In genomic region chr7:92645114-92645497, GRCh38 we compare ENCODE assay signal across 12 cellular contexts. TPM values are rescaled to one million over a fixed set of nuclear protein-coding genes. Genes with fewer than 3 reads are reported as not detected.
DNase-seq lines count a peak whose midpoint lies in the region; ATAC-seq, FAIRE-seq and TF ChIP-seq lines count a peak whose summit lies in the region.
"Had no signal": no experiment of that assay in that cellular context is flagged by ENCODE, and none has a peak within 500 bp of the region (broad histone marks: within the 10 kb centered on the region; RNA-seq: fewer than 3 reads in every experiment).

No MANE protein-coding gene starts in this region.

- RAD21 ChIA-PET in HCT116 (lab: Charles Lee; ENCODE audit: low non-redundant PET in 1 of 2, low total read pairs in 2 of 2, uncharacterized antibody in 2 of 2, unreplicated experiment in 2 of 2), result no interaction called here

- no peak for TF ChIP-seq RAD21 in HCT116 (IDR thresholded peaks at IDR 0.05; ENCODE audit: low read depth)

- no peak for TF ChIP-seq POLR2A in HCT116 (IDR thresholded peaks at IDR 0.05; ENCODE audit: borderline replicate concordance, extremely low read depth, insufficient read depth, insufficient read length)

- TF ChIP-seq CTCF in HCT116 (IDR thresholded peaks at IDR 0.05 in 2 of 3, conservative IDR thresholded peaks at IDR 0.05 in 1 of 3; ENCODE audit: borderline replicate concordance in 1 of 3, insufficient read depth in 1 of 3, low read depth in 2 of 3, low read length in 2 of 3), result no peak
- no peak for TF ChIP-seq CTCF in lower lobe of right lung (IDR thresholded peaks at IDR 0.05)

- H3K36me3 Mint-ChIP-seq in activated naive CD8-positive, alpha-beta T cell treated with anti-CD3 and anti-CD28 coated beads, Interleukin-2, amount 10 ng/mL, durations not matched to agents 7 days and 5 days, result peaks cover 42% of the 10 kb centered on the region

- H3K79me2 ChIP-seq in ACC112 (ENCODE audit: control insufficient read depth, insufficient read depth, low read length, unreplicated experiment) (peaks cover 3% of the 10 kb centered on the region), HCT116 (ENCODE audit: insufficient read depth, low read length) (peaks cover 5% of the 10 kb centered on the region; the same call in 1 of the 2 replicates)

- no peak for ATAC-seq in HCT116
- ATAC-seq in activated naive CD8-positive, alpha-beta T cell treated with anti-CD3 and anti-CD28 coated beads, Interleukin-2, amount 10 ng/mL, durations not matched to agents 7 days and 5 days (ENCODE audit: low read depth), result no peak
- ATAC-seq in lower lobe of right lung, result no peak

- H3K4me3 ChIP-seq in ACC112 (ENCODE audit: low read depth, low read length) (no peak overlapping the region), HCT116 (replicated peaks in 1 of 2; ENCODE audit: low read depth in 1 of 2, low read length in 2 of 2) (no peak overlapping the region), lower lobe of right lung (no peak overlapping the region)
- H3K4me3 ChIP-seq: gastroesophageal sphincter, pancreas had no signal

- H3K27ac ChIP-seq in ACC112 (ENCODE audit: low read depth, low read length), result peak overlapping the region; percentile 92
- H3K27ac ChIP-seq in HCT116 (ENCODE audit: low read depth, low read length), result peak overlapping the region; percentile 4; the same call in 1 of the 2 replicates
- H3K27ac ChIP-seq in lower lobe of right lung, result peak overlapping the region; percentile 8
- H3K27ac ChIP-seq: pancreas had no signal

- H3K27me3 ChIP-seq in ACC112 (ENCODE audit: insufficient read depth, low read length) (no peaks in the 10 kb centered on the region), HCT116 (ENCODE audit: insufficient read depth, low read length) (no peaks in the 10 kb centered on the region), lower lobe of right lung (ENCODE audit: low read depth) (no peaks in the 10 kb centered on the region)
- H3K27me3 ChIP-seq: gastroesophageal sphincter, pancreas had no signal

- POLR2A ChIA-PET in HCT116 (lab: Charles Lee), result no interaction called here
- POLR2A ChIA-PET in activated naive CD8-positive, alpha-beta T cell treated with anti-CD3 and anti-CD28 coated beads, Interleukin-2, amount 10 ng/mL, durations not matched to agents 7 days and 5 days (lab: Charles Lee), result interaction anchor here (1.4 kb wide), 2 partner anchors 19 to 20 kb away, joined by 3 to 4 read pairs; no protein-coding TSS in a partner anchor

- no peaks in the 10 kb centered on the region for H3K27me3 Mint-ChIP-seq in activated naive CD8-positive, alpha-beta T cell treated with anti-CD3 and anti-CD28 coated beads, Interleukin-2, amount 10 ng/mL, durations not matched to agents 7 days and 5 days
- H3K27me3 Mint-ChIP-seq: CD4-positive, alpha-beta T cell had no signal

- no peaks in the 10 kb centered on the region for H4K20me1 ChIP-seq in HCT116 (ENCODE audit: insufficient read depth)

- BruUV-seq in HCT116 (replicated peaks; lab: Mats Ljungman, UMichigan), result no TSS peak

- no peak overlapping the region for H3K4me3 Mint-ChIP-seq in activated naive CD8-positive, alpha-beta T cell treated with anti-CD3 and anti-CD28 coated beads, Interleukin-2, amount 10 ng/mL, durations not matched to agents 7 days and 5 days
- H3K4me3 Mint-ChIP-seq: CD4-positive, alpha-beta T cell had no signal

- H3K9me3 Mint-ChIP-seq in activated naive CD8-positive, alpha-beta T cell treated with anti-CD3 and anti-CD28 coated beads, Interleukin-2, amount 10 ng/mL, durations not matched to agents 7 days and 5 days, result peaks cover 1% of the 10 kb centered on the region
- H3K9me3 Mint-ChIP-seq: CD4-positive, alpha-beta T cell had no signal

- peaks cover 63% of the 10 kb centered on the region for H3K4me1 Mint-ChIP-seq in activated naive CD8-positive, alpha-beta T cell treated with anti-CD3 and anti-CD28 coated beads, Interleukin-2, amount 10 ng/mL, durations not matched to agents 7 days and 5 days

- intact Hi-C loops in HCT116 (cut with micrococcal nuclease), result no loop called here
- intact Hi-C loops in lower lobe of right lung (cut with DNase I), result no loop called here

- H3K27ac Mint-ChIP-seq in activated naive CD8-positive, alpha-beta T cell treated with anti-CD3 and anti-CD28 coated beads, Interleukin-2, amount 10 ng/mL, durations not matched to agents 7 days and 5 days, result peak overlapping the region; percentile 56
- H3K27ac Mint-ChIP-seq: CD4-positive, alpha-beta T cell had no signal

- no peaks in the 10 kb centered on the region for H3K9me2 ChIP-seq in HCT116 (ENCODE audit: insufficient read depth)

- H3K9me3 ChIP-seq in HCT116 (ENCODE audit: control insufficient read depth in 1 of 2, insufficient read depth in 1 of 2, low read depth in 1 of 2, low read length in 2 of 2) (no peaks in the 10 kb centered on the region), lower lobe of right lung (no peaks in the 10 kb centered on the region)
- H3K9me3 ChIP-seq: gastroesophageal sphincter, pancreas had no signal

- no peak overlapping the region for H3K9ac ChIP-seq in HCT116 (ENCODE audit: low read length)

- no peak for FAIRE-seq in GM19239 (lab: Jason Lieb, UNC)
- FAIRE-seq: pancreas had no signal

- CTCF ChIA-PET in HCT116 (lab: Charles Lee), result no interaction called here

- H2AFZ ChIP-seq in ACC112 (ENCODE audit: low read length, unreplicated experiment) (no peak overlapping the region), HCT116 (ENCODE audit: low read depth, low read length, poor library complexity, severe bottlenecking) (no peak overlapping the region)

- peak overlapping the region; percentile 48 for H3K4me2 ChIP-seq in HCT116 (ENCODE audit: low read length)

- peaks cover 53% of the 10 kb centered on the region for H3K4me1 ChIP-seq in ACC112 (ENCODE audit: control insufficient read depth, insufficient read depth, low read length, unreplicated experiment)
- peaks cover 9 to 39% of the 10 kb centered on the region in 2 experiments; a peak in 3 of 4 replicates for H3K4me1 ChIP-seq in HCT116 (ENCODE audit: control insufficient read depth in 1 of 2, insufficient read depth in 2 of 2, low read length in 2 of 2)
- peaks cover 36% of the 10 kb centered on the region for H3K4me1 ChIP-seq in lower lobe of right lung
- H3K4me1 ChIP-seq: pancreas had no signal

- no peaks in the 10 kb centered on the region for H3K36me3 ChIP-seq in ACC112 (ENCODE audit: insufficient read depth, low read length)
- no peaks in the 10 kb centered on the region for H3K36me3 ChIP-seq in HCT116 (ENCODE audit: control insufficient read depth in 1 of 2, insufficient read depth in 2 of 2, low read length in 2 of 2)
- no peaks in the 10 kb centered on the region for H3K36me3 ChIP-seq in lower lobe of right lung
- H3K36me3 ChIP-seq: gastroesophageal sphincter, pancreas had no signal

- DNase-seq in HCT116 (ENCODE audit: low read depth, low spot score), result no peak
- DNase-seq in activated naive CD8-positive, alpha-beta T cell treated with anti-CD3 and anti-CD28 coated beads, Interleukin-2, amount 10 ng/mL, durations not matched to agents 7 days and 5 days, result no peak
- DNase-seq in lower lobe of right lung, result no peak
- no peak for DNase-seq in DMS 273 (lab: John Stamatoyannopoulos, UW; ENCODE audit: unreplicated experiment)
- no peak for DNase-seq in SIG-M5 treated with dmso at 0.1 percent for 504 hours (lab: John Stamatoyannopoulos, UW; ENCODE audit: unreplicated experiment)
- DNase-seq in GM19239 (ENCODE audit: insufficient read length, low spot score), result no peak
- DNase-seq in NCI-H446 treated with DMSO at 0.1 percent for 48 hours (lab: John Stamatoyannopoulos, UW), result no peak
- DNase-seq: activated effector memory CD4-positive, alpha-beta T cell treated with Interleukin-2 at 50 U/mL for 16 hours; CD4-positive, alpha-beta T cell; pancreas had no signal

TF ChIP-seq in HCT116, 20 proteins besides CTCF, POLR2A, EP300 and RAD21:
- TF ChIP-seq SIN3A (IDR thresholded peaks at IDR 0.05; ENCODE audit: low read depth), result no peak
- TF ChIP-seq SP1 (IDR thresholded peaks at IDR 0.05; ENCODE audit: low read depth), result no peak
- TF ChIP-seq EZH2 (IDR thresholded peaks at IDR 0.05), result no peak

RNA-seq across cellular contexts. Expression of gene FAM133B, which starts 54.9 kb away (rescaled TPM):
- total RNA-seq in HCT116 (2021; ENCODE audit: unreplicated experiment) (28.8 TPM), lower lobe of right lung (22.8 TPM)
- polyA plus RNA-seq in HCT116 (2012), result 7.2 and 9.0 TPM in 2 replicates
- 10 to 100 TPM; 32.3 to 33.3 TPM for total RNA-seq in activated naive CD8-positive, alpha-beta T cell treated with anti-CD3 and anti-CD28 coated beads, Interleukin-2, amount 10 ng/mL, durations not matched to agents 7 days and 5 days

Comparison
In these comparisons a context has a peak if more than half of its experiments do, and no peak if none do; other contexts are left out.
1. H3K27ac ChIP-seq: peak in every context shown above with its lines; median percentile 92 in ACC112; 8 in lower lobe of right lung; 4 in HCT116.